1 cellular context compared by ENCODE assay signal in the genomic region with DNA sequence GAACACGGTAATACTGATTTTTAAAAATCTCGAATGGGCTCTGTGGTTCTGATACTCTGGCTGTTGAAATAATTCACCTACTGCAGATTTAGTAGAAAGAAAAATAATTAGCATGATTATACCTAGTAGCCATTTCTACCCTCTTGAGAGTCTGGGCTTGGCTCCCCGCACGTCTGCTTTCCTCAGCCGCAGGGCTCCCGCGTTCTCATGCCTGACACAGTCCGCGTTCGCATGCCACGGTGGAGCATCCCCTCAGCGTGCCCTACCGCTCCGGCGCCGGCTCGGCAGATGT.
TF ChIP-seq lines count a peak whose summit lies in the region.

No MANE protein-coding gene starts in this region.

TF ChIP-seq in GM23338, 12 proteins besides CTCF, POLR2A, EP300 and RAD21 (continued from another document):
- TF ChIP-seq, protein P1, sequence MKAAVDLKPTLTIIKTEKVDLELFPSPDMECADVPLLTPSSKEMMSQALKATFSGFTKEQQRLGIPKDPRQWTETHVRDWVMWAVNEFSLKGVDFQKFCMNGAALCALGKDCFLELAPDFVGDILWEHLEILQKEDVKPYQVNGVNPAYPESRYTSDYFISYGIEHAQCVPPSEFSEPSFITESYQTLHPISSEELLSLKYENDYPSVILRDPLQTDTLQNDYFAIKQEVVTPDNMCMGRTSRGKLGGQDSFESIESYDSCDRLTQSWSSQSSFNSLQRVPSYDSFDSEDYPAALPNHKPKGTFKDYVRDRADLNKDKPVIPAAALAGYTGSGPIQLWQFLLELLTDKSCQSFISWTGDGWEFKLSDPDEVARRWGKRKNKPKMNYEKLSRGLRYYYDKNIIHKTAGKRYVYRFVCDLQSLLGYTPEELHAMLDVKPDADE (IDR thresholded peaks at IDR 0.05): no peak
- TF ChIP-seq NANOG (IDR thresholded peaks at IDR 0.05; ENCODE audit: borderline replicate concordance) (no peak), EZH2phosphoT487 (IDR thresholded peaks at IDR 0.05; ENCODE audit: unreplicated experiment) (no peak), CREB1 (CRISPR knock-in tag; IDR thresholded peaks at IDR 0.05; ENCODE audit: low read depth) (no peak)
